ENCODE assay signal across 8 cellular contexts in genomic region chr1:171780583-171781166, GRCh38. TPM values are rescaled to one million over a fixed set of nuclear protein-coding genes. Genes with fewer than 3 reads are reported as not detected.
DNase-seq lines count a peak whose midpoint lies in the region; TF ChIP-seq lines count a peak whose summit lies in the region.

No MANE protein-coding gene starts in this region.

- CTCF ChIA-PET in mammary epithelial cell (lab: Charles Lee; ENCODE audit: low non-redundant PET), result no interaction called here

- H3K27me3 ChIP-seq in mammary epithelial cell (ENCODE audit: insufficient read depth, low read length), result no peaks in the 10 kb centered on the region
- no peaks in the 10 kb centered on the region for H3K27me3 ChIP-seq in mucosa of rectum (ENCODE audit: control insufficient read depth in 2 of 2, insufficient read depth in 2 of 2, low read length in 2 of 2)

- no peaks in the 10 kb centered on the region for H4K20me1 ChIP-seq in mammary epithelial cell (ENCODE audit: insufficient read depth, low read length)

- BruUV-seq in mammary epithelial cell (replicated peaks; lab: Mats Ljungman, UMichigan), result TSS peak; percentile 97

- in situ Hi-C loops in mammary epithelial cell (cut with MboI; ENCODE audit: low sequenced_read_pairs in 2 of 2), result no loop called here

- H3K27ac ChIP-seq in KOPT-K1 (ENCODE audit: low read depth, low read length, poor library complexity, severe bottlenecking) (peak overlapping the region; percentile 73), mammary epithelial cell (ENCODE audit: insufficient read depth, low read depth, low read length) (peak overlapping the region; percentile 59), mucosa of rectum (ENCODE audit: low read depth in 2 of 2, low read length in 2 of 2) (peak overlapping the region; percentile 80 to 90)

- peaks cover 27% of the 10 kb centered on the region for H3K36me3 ChIP-seq in KOPT-K1 (ENCODE audit: insufficient read depth, low read length)
- peaks cover 3% of the 10 kb centered on the region for H3K36me3 ChIP-seq in mammary epithelial cell (ENCODE audit: insufficient read depth, low read length)
- peaks cover 14% of the 10 kb centered on the region in 2 donors for H3K36me3 ChIP-seq in mucosa of rectum (ENCODE audit: control insufficient read depth in 2 of 2, insufficient read depth in 2 of 2, low read length in 2 of 2)

- DNase-seq in AG10803 (ENCODE audit: low read depth) (no peak), mammary epithelial cell (no peak), anterior cingulate cortex (lab: John Stamatoyannopoulos, UW) (no peak), CD1c-positive myeloid dendritic cell (ENCODE audit: extremely low spot score) (no peak), erythroblast (lab: John Stamatoyannopoulos, UW) (no peak), iPS-NIHi7 (ENCODE audit: extremely low spot score) (no peak)

- H3K9ac ChIP-seq in mammary epithelial cell (ENCODE audit: insufficient read depth, low read length) (peak overlapping the region; percentile 30), mucosa of rectum (ENCODE audit: low read depth in 1 of 2, low read length in 2 of 2) (peak overlapping the region; percentile 77 to 85)

- intact Hi-C loops in mammary epithelial cell (cut with micrococcal nuclease), result loop anchor here (1.0 to 5.0 kb wide), 3 partner anchors 26 to 133 kb away; partner anchors contain the start of gene VAMP4

- H3K4me1 ChIP-seq in mammary epithelial cell (ENCODE audit: insufficient read depth, low read length), result peaks cover 23% of the 10 kb centered on the region
- H3K4me1 ChIP-seq in mucosa of rectum (ENCODE audit: control insufficient read depth in 2 of 2, insufficient read depth in 2 of 2, low read length in 2 of 2), result peaks cover 10 to 15% of the 10 kb centered on the region in 2 donors

- peak overlapping the region; percentile 77 for H2AFZ ChIP-seq in mammary epithelial cell (ENCODE audit: low read depth, low read length)

- no peaks in the 10 kb centered on the region for H3K9me3 ChIP-seq in KOPT-K1 (ENCODE audit: insufficient read depth, low read length, poor library complexity, severe bottlenecking)
- no peaks in the 10 kb centered on the region for H3K9me3 ChIP-seq in mammary epithelial cell (replicated peaks; ENCODE audit: insufficient read depth, low read length)
- no peaks in the 10 kb centered on the region for H3K9me3 ChIP-seq in mucosa of rectum (ENCODE audit: control insufficient read depth in 2 of 2, low read length in 2 of 2)

- dilution Hi-C loops in mammary epithelial cell (cut with HindIII; ENCODE audit: low sequenced_read_pairs), result no loop called here

- 48% methylated on average over 10 of the region's 10 CpGs for WGBS in mammary epithelial cell (ENCODE audit: low coverage, missing lambda C conversion rate)

- H3K4me3 ChIP-seq in AG10803 (ENCODE audit: low read length) (peak overlapping the region; percentile 68), mammary epithelial cell (replicated peaks in 1 of 3; ENCODE audit: insufficient read depth in 1 of 3, low read depth in 2 of 3, low read length in 3 of 3) (peak overlapping the region; percentile 32 to 54 (median 50)), mucosa of rectum (ENCODE audit: low read length in 2 of 2) (peak overlapping the region; percentile 82 to 92)

- no peak for TF ChIP-seq POLR2A in erythroblast (IDR thresholded peaks at IDR 0.05; ENCODE audit: low read length)

- TF ChIP-seq CTCF in AG10803 (conservative IDR thresholded peaks at IDR 0.05; ENCODE audit: low read length), result no peak
- no peak for TF ChIP-seq CTCF in mammary epithelial cell (conservative IDR thresholded peaks at IDR 0.05 in 1 of 2, IDR thresholded peaks at IDR 0.05 in 1 of 2; ENCODE audit: extremely low read depth in 1 of 2, insufficient read depth in 1 of 2, low read depth in 1 of 2, low read length in 2 of 2)

- peaks cover 42% of the 10 kb centered on the region for H3K79me2 ChIP-seq in mammary epithelial cell (ENCODE audit: insufficient read depth, low read length)

- H3K4me2 ChIP-seq in mammary epithelial cell (ENCODE audit: insufficient read depth, low read depth, low read length), result peak overlapping the region; percentile 78

RNA-seq across cellular contexts. Expression of gene METTL13, which starts 0.8 kb away (rescaled TPM):
- 10 to 100 TPM; 21.5 to 31.6 TPM for total RNA-seq in mammary epithelial cell
- 39.8 TPM for polyA plus RNA-seq in mammary epithelial cell
- polyA minus RNA-seq in mammary epithelial cell, result 69.8 TPM

RNA-seq across cellular contexts. Expression of gene VAMP4, which starts 38.8 kb away (rescaled TPM):
- total RNA-seq in mammary epithelial cell, result 10 to 100 TPM in 1 of 2 donors, 1 to 10 TPM in 1; 6.7 to 13.8 TPM
- 2.7 TPM for polyA plus RNA-seq in mammary epithelial cell
- polyA minus RNA-seq in mammary epithelial cell, result 3.4 TPM
